ENCODE assay signal across 1 cellular context in the genomic region with DNA sequence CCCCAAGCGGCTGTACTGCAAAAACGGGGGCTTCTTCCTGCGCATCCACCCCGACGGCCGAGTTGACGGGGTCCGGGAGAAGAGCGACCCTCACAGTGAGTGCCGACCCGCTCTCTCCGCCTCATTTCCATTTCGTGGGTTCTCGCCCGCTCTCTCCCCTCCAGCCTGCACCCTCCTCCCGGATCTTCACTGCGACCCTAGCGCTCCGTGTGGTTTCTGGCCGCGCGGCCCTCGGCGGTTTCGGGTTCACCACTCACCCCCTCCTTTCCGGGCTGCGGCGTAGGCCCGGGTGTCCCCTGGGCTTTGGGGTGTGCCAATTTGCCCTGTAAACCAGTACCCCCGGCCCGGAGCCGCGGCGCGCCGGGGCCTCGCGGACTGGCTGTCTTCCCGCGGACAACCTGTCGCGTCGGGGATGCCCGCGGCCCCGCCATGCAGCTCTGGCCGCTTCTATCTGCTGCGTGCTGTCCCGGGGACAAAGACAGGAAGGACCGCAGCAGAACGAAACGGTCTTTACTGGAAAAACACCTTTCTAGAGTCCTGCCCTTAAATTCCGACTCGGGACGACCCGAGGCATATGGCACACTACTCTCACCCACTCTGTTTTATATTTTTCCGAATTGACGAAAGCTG.
TF ChIP-seq lines count a peak whose summit lies in the region.

No MANE protein-coding gene starts in this region.

TF ChIP-seq in K562, 482 proteins besides CTCF, POLR2A, EP300 and RAD21 (continued from another document and continues in another):
- TF ChIP-seq, protein P1, sequence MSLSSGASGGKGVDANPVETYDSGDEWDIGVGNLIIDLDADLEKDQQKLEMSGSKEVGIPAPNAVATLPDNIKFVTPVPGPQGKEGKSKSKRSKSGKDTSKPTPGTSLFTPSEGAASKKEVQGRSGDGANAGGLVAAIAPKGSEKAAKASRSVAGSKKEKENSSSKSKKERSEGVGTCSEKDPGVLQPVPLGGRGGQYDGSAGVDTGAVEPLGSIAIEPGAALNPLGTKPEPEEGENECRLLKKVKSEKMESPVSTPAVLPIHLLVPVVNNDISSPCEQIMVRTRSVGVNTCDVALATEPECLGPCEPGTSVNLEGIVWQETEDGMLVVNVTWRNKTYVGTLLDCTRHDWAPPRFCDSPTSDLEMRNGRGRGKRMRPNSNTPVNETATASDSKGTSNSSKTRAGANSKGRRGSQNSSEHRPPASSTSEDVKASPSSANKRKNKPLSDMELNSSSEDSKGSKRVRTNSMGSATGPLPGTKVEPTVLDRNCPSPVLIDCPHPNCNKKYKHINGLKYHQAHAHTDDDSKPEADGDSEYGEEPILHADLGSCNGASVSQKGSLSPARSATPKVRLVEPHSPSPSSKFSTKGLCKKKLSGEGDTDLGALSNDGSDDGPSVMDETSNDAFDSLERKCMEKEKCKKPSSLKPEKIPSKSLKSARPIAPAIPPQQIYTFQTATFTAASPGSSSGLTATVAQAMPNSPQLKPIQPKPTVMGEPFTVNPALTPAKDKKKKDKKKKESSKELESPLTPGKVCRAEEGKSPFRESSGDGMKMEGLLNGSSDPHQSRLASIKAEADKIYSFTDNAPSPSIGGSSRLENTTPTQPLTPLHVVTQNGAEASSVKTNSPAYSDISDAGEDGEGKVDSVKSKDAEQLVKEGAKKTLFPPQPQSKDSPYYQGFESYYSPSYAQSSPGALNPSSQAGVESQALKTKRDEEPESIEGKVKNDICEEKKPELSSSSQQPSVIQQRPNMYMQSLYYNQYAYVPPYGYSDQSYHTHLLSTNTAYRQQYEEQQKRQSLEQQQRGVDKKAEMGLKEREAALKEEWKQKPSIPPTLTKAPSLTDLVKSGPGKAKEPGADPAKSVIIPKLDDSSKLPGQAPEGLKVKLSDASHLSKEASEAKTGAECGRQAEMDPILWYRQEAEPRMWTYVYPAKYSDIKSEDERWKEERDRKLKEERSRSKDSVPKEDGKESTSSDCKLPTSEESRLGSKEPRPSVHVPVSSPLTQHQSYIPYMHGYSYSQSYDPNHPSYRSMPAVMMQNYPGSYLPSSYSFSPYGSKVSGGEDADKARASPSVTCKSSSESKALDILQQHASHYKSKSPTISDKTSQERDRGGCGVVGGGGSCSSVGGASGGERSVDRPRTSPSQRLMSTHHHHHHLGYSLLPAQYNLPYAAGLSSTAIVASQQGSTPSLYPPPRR (CRISPR knock-in tag; IDR thresholded peaks at IDR 0.05; ENCODE audit: borderline replicate concordance): no peak
- TF ChIP-seq ARHGAP35 (IDR thresholded peaks at IDR 0.05; ENCODE audit: partially characterized antibody): no peak
- no peak for TF ChIP-seq CAMTA2 (CRISPR knock-in tag; conservative IDR thresholded peaks at IDR 0.05)
- no peak for TF ChIP-seq ILF3 (IDR thresholded peaks at IDR 0.05; ENCODE audit: borderline replicate concordance)
- TF ChIP-seq SIN3A (IDR thresholded peaks at IDR 0.05; ENCODE audit: borderline replicate concordance in 2 of 2, control insufficient read depth in 1 of 2, low read depth in 2 of 2, low read length in 2 of 2): no peak
- TF ChIP-seq NR2C1 (IDR thresholded peaks at IDR 0.05): no peak
- TF ChIP-seq NR2C1 (tag; IDR thresholded peaks at IDR 0.05): no peak
- no peak for TF ChIP-seq ZNF134 (CRISPR knock-in tag; conservative IDR thresholded peaks at IDR 0.05)
- TF ChIP-seq, protein P2, sequence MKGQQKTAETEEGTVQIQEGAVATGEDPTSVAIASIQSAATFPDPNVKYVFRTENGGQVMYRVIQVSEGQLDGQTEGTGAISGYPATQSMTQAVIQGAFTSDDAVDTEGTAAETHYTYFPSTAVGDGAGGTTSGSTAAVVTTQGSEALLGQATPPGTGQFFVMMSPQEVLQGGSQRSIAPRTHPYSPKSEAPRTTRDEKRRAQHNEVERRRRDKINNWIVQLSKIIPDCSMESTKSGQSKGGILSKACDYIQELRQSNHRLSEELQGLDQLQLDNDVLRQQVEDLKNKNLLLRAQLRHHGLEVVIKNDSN (CRISPR knock-in tag; IDR thresholded peaks at IDR 0.05): 0 out of 2 replicates have a peak, but pooled peaks have one; percentile 24
- TF ChIP-seq POLR2G (IDR thresholded peaks at IDR 0.05; ENCODE audit: low read depth, low read length): peak; percentile 81
- no peak for TF ChIP-seq ZFP30 (CRISPR knock-in tag; IDR thresholded peaks at IDR 0.05; ENCODE audit: borderline replicate concordance)
- TF ChIP-seq CBX1 (IDR thresholded peaks at IDR 0.05; ENCODE audit: low read depth): no peak
- TF ChIP-seq CXXC5 (CRISPR knock-in tag; IDR thresholded peaks at IDR 0.05): peak; percentile 8; the same call in 1 of the 2 replicates
- TF ChIP-seq, protein P3, sequence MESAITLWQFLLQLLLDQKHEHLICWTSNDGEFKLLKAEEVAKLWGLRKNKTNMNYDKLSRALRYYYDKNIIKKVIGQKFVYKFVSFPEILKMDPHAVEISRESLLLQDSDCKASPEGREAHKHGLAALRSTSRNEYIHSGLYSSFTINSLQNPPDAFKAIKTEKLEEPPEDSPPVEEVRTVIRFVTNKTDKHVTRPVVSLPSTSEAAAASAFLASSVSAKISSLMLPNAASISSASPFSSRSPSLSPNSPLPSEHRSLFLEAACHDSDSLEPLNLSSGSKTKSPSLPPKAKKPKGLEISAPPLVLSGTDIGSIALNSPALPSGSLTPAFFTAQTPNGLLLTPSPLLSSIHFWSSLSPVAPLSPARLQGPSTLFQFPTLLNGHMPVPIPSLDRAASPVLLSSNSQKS (CRISPR knock-in tag; IDR thresholded peaks at IDR 0.05): no peak
- peak; percentile 84 for TF ChIP-seq FOXP1 (CRISPR knock-in tag; IDR thresholded peaks at IDR 0.05)
- TF ChIP-seq, protein P4, sequence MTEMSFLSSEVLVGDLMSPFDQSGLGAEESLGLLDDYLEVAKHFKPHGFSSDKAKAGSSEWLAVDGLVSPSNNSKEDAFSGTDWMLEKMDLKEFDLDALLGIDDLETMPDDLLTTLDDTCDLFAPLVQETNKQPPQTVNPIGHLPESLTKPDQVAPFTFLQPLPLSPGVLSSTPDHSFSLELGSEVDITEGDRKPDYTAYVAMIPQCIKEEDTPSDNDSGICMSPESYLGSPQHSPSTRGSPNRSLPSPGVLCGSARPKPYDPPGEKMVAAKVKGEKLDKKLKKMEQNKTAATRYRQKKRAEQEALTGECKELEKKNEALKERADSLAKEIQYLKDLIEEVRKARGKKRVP (CRISPR knock-in tag; IDR thresholded peaks at IDR 0.05): no peak
- TF ChIP-seq, protein P5, sequence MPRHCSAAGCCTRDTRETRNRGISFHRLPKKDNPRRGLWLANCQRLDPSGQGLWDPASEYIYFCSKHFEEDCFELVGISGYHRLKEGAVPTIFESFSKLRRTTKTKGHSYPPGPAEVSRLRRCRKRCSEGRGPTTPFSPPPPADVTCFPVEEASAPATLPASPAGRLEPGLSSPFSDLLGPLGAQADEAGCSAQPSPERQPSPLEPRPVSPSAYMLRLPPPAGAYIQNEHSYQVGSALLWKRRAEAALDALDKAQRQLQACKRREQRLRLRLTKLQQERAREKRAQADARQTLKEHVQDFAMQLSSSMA (CRISPR knock-in tag; IDR thresholded peaks at IDR 0.05): no peak
- no peak for TF ChIP-seq NFYB (IDR thresholded peaks at IDR 0.05; ENCODE audit: extremely low read depth, insufficient read length)
- TF ChIP-seq ZBTB1 (CRISPR knock-in tag; IDR thresholded peaks at IDR 0.05; ENCODE audit: borderline replicate concordance, low read depth): peak; percentile 67; the same call in 1 of the 2 replicates
- no peak for TF ChIP-seq ETV1 (tag; conservative IDR thresholded peaks at IDR 0.05; ENCODE audit: low read depth)
- TF ChIP-seq, protein P6, sequence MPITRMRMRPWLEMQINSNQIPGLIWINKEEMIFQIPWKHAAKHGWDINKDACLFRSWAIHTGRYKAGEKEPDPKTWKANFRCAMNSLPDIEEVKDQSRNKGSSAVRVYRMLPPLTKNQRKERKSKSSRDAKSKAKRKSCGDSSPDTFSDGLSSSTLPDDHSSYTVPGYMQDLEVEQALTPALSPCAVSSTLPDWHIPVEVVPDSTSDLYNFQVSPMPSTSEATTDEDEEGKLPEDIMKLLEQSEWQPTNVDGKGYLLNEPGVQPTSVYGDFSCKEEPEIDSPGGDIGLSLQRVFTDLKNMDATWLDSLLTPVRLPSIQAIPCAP (CRISPR knock-in tag; IDR thresholded peaks at IDR 0.05; ENCODE audit: borderline replicate concordance): no peak
- TF ChIP-seq MAZ (CRISPR knock-in tag; conservative IDR thresholded peaks at IDR 0.05 in 1 of 2, IDR thresholded peaks at IDR 0.05 in 1 of 2): peak; percentile 36 to 86; a peak in 2 of 4 replicates
- TF ChIP-seq ZNF140 (CRISPR knock-in tag; IDR thresholded peaks at IDR 0.05): no peak
- TF ChIP-seq GTF2A2 (tag; IDR thresholded peaks at IDR 0.05): no peak
- TF ChIP-seq ZNF445 (CRISPR knock-in tag; IDR thresholded peaks at IDR 0.05; ENCODE audit: low read depth): no peak
- TF ChIP-seq, protein P7, sequence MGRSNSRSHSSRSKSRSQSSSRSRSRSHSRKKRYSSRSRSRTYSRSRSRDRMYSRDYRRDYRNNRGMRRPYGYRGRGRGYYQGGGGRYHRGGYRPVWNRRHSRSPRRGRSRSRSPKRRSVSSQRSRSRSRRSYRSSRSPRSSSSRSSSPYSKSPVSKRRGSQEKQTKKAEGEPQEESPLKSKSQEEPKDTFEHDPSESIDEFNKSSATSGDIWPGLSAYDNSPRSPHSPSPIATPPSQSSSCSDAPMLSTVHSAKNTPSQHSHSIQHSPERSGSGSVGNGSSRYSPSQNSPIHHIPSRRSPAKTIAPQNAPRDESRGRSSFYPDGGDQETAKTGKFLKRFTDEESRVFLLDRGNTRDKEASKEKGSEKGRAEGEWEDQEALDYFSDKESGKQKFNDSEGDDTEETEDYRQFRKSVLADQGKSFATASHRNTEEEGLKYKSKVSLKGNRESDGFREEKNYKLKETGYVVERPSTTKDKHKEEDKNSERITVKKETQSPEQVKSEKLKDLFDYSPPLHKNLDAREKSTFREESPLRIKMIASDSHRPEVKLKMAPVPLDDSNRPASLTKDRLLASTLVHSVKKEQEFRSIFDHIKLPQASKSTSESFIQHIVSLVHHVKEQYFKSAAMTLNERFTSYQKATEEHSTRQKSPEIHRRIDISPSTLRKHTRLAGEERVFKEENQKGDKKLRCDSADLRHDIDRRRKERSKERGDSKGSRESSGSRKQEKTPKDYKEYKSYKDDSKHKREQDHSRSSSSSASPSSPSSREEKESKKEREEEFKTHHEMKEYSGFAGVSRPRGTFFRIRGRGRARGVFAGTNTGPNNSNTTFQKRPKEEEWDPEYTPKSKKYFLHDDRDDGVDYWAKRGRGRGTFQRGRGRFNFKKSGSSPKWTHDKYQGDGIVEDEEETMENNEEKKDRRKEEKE (IDR thresholded peaks at IDR 0.05; ENCODE audit: borderline replicate concordance in 1 of 2, control insufficient read depth in 1 of 2, low read depth in 2 of 2, low read length in 1 of 2): 0 out of 4 replicates have a peak, but pooled peaks of 1 of the 2 experiments have one; percentile 27
- no peak for TF ChIP-seq GTF2F1 (IDR thresholded peaks at IDR 0.05; ENCODE audit: low read depth, low read length)
- no peak; a peak in 1 of 3 replicates for TF ChIP-seq CBX3 (IDR thresholded peaks at IDR 0.05; ENCODE audit: borderline replicate concordance in 1 of 2, low read length in 2 of 2)
- no peak; the same call in 1 of the 2 replicates for TF ChIP-seq TEAD4 (IDR thresholded peaks at IDR 0.05; ENCODE audit: low read length)
- 0 out of 2 replicates have a peak, but pooled peaks have one; percentile 49 for TF ChIP-seq TEAD4 (CRISPR knock-in tag; IDR thresholded peaks at IDR 0.05; ENCODE audit: borderline replicate concordance)
- no peak for TF ChIP-seq ZC3H4 (CRISPR knock-in tag; IDR thresholded peaks at IDR 0.05; ENCODE audit: borderline replicate concordance)
- TF ChIP-seq SLC30A9 (CRISPR knock-in tag; IDR thresholded peaks at IDR 0.05): no peak
- TF ChIP-seq ZNF12 (CRISPR knock-in tag; IDR thresholded peaks at IDR 0.05): 0 out of 2 replicates have a peak, but pooled peaks have one; percentile 35
- TF ChIP-seq, protein P8, sequence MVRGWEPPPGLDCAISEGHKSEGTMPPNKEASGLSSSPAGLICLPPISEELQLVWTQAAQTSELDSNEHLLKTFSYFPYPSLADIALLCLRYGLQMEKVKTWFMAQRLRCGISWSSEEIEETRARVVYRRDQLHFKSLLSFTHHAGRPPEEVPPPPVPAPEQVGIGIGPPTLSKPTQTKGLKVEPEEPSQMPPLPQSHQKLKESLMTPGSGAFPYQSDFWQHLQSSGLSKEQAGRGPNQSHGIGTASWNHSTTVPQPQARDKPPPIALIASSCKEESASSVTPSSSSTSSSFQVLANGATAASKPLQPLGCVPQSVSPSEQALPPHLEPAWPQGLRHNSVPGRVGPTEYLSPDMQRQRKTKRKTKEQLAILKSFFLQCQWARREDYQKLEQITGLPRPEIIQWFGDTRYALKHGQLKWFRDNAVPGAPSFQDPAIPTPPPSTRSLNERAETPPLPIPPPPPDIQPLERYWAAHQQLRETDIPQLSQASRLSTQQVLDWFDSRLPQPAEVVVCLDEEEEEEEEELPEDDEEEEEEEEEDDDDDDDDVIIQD (CRISPR knock-in tag; IDR thresholded peaks at IDR 0.05): no peak
- no peak for TF ChIP-seq ZNF175 (CRISPR knock-in tag; IDR thresholded peaks at IDR 0.05; ENCODE audit: low read depth)
- peak; percentile 15 for TF ChIP-seq ESRRA (IDR thresholded peaks at IDR 0.05; ENCODE audit: borderline replicate concordance, low read depth)
- TF ChIP-seq ETV5 (CRISPR knock-in tag; IDR thresholded peaks at IDR 0.05; ENCODE audit: low read depth): peak; percentile 60; the same call in 1 of the 2 replicates
- TF ChIP-seq PML (IDR thresholded peaks at IDR 0.05; ENCODE audit: low read length): no peak
- TF ChIP-seq, protein P9, sequence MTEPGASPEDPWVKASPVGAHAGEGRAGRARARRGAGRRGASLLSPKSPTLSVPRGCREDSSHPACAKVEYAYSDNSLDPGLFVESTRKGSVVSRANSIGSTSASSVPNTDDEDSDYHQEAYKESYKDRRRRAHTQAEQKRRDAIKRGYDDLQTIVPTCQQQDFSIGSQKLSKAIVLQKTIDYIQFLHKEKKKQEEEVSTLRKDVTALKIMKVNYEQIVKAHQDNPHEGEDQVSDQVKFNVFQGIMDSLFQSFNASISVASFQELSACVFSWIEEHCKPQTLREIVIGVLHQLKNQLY (CRISPR knock-in tag; conservative IDR thresholded peaks at IDR 0.05): no peak
- TF ChIP-seq SRSF9 (IDR thresholded peaks at IDR 0.05; ENCODE audit: borderline replicate concordance, low read depth, low read length): no peak
- TF ChIP-seq HMGN3 (IDR thresholded peaks at IDR 0.05; ENCODE audit: borderline replicate concordance, extremely low read depth, insufficient read length, low read depth, low read length): peak; percentile 65
- TF ChIP-seq ADNP (tag; IDR thresholded peaks at IDR 0.05): no peak
- no peak for TF ChIP-seq FIP1L1 (IDR thresholded peaks at IDR 0.05; ENCODE audit: low read depth, low read length, poor library complexity, severe bottlenecking)
- TF ChIP-seq, protein P10, sequence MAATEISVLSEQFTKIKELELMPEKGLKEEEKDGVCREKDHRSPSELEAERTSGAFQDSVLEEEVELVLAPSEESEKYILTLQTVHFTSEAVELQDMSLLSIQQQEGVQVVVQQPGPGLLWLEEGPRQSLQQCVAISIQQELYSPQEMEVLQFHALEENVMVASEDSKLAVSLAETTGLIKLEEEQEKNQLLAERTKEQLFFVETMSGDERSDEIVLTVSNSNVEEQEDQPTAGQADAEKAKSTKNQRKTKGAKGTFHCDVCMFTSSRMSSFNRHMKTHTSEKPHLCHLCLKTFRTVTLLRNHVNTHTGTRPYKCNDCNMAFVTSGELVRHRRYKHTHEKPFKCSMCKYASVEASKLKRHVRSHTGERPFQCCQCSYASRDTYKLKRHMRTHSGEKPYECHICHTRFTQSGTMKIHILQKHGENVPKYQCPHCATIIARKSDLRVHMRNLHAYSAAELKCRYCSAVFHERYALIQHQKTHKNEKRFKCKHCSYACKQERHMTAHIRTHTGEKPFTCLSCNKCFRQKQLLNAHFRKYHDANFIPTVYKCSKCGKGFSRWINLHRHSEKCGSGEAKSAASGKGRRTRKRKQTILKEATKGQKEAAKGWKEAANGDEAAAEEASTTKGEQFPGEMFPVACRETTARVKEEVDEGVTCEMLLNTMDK (IDR thresholded peaks at IDR 0.05; ENCODE audit: borderline replicate concordance, insufficient read depth, low read depth, low read length, poor library complexity, severe bottlenecking): peak; percentile 41
- peak; percentile 88 for TF ChIP-seq RBBP5 (IDR thresholded peaks at IDR 0.05; ENCODE audit: borderline replicate concordance, insufficient read depth, low read length, poor library complexity, severe bottlenecking)
